13 cellular contexts compared by ENCODE assay signal in the genomic region with DNA sequence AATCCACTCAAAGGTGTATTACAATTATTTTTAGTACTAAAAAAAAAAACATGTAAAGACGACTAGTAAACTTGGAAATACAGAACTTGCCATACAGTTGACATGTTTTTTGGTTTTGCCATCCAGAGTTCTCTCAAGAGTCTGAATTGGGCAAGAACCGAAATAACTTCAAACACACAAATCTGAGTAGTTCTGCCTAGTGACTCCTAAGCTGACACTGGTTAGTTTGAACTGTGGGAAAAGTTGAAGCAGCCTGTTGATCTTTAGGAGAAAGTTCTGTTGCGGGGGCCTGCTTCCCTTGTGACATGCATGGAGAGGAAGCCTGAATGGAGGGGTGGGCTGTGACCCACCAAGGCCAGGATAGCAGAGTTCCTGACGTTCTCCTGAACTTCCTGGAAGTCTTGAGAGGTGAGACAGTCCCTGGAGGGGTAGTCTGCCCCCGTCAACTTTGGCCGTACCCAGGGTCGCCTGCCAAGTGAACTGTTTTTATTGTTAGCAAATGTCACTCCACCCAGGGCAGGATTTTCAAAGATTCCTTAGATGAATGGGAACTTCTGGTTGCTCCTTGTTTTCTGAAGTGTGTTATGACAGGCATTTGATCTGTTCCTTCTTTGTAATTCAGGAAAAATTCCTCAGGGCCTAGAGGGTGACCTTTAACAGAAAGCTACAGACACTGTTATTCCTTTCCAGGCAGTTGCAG.
DNase-seq lines count a peak whose midpoint lies in the region; ATAC-seq and TF ChIP-seq lines count a peak whose summit lies in the region.
"Had no signal": no experiment of that assay in that cellular context is flagged by ENCODE, and none has a peak within 500 bp of the region (broad histone marks: within the 10 kb centered on the region; RNA-seq: fewer than 3 reads in every experiment).

No MANE protein-coding gene starts in this region.

- no peak overlapping the region for H4K8ac ChIP-seq in neuronal stem cell (ENCODE audit: low read depth, low read length)

- H3K14ac ChIP-seq in neuronal stem cell (ENCODE audit: low read length), result no peak overlapping the region

- no CpG with 5 or more reads among the region's 7 CpGs for WGBS in neuronal stem cell (ENCODE audit: extremely low coverage in 2 of 2, insufficient read length in 2 of 2, insufficient replicate concordance in 1 of 2), 2 donors

- H3K36me3 ChIP-seq in ascending aorta (no peaks in the 10 kb centered on the region), neuronal stem cell (replicated peaks in 1 of 2; ENCODE audit: control insufficient read depth in 2 of 2, insufficient read depth in 2 of 2, low read length in 2 of 2) (no peaks in the 10 kb centered on the region), vagina (no peaks in the 10 kb centered on the region)
- H3K36me3 ChIP-seq: stomach had no signal

- no peak overlapping the region for H3K4me2 ChIP-seq in neuronal stem cell (ENCODE audit: insufficient read depth, low read length, poor library complexity, severe bottlenecking)
- H3K4me2 ChIP-seq: smooth muscle cell had no signal

- no peak overlapping the region for H3K4ac ChIP-seq in neuronal stem cell (ENCODE audit: low read length)

- H3K79me1 ChIP-seq in neuronal stem cell (ENCODE audit: low read depth, low read length), result no peaks in the 10 kb centered on the region

- CTCF ChIA-PET in RWPE1 (lab: Yijun Ruan, JAX), result no interaction called here

- no peak overlapping the region for H2BK120ac ChIP-seq in neuronal stem cell (ENCODE audit: low read depth, low read length)

- TF ChIP-seq CTCF in ascending aorta (IDR thresholded peaks at IDR 0.05) (no peak), foreskin fibroblast (IDR thresholded peaks at IDR 0.05; ENCODE audit: low read depth, low read length) (no peak), vagina (IDR thresholded peaks at IDR 0.05) (no peak), RWPE1 (conservative IDR thresholded peaks at IDR 0.05; ENCODE audit: low read depth) (no peak)

- H3K18ac ChIP-seq in neuronal stem cell (ENCODE audit: low read length), result no peak overlapping the region

- POLR2A ChIA-PET in RWPE1 (lab: Yijun Ruan, JAX; ENCODE audit: low non-redundant PET), result no interaction called here

- H3K27me3 ChIP-seq in ascending aorta, result no peaks in the 10 kb centered on the region
- no peaks in the 10 kb centered on the region for H3K27me3 ChIP-seq in neuronal stem cell (ENCODE audit: control insufficient read depth in 3 of 3, insufficient read depth in 3 of 3, low read depth in 1 of 3, low read length in 3 of 3)
- H3K27me3 ChIP-seq in vagina, result no peaks in the 10 kb centered on the region
- H3K27me3 ChIP-seq: stomach had no signal

- H2BK12ac ChIP-seq in neuronal stem cell (ENCODE audit: low read length), result no peak overlapping the region

- H3K27ac ChIP-seq in ascending aorta, result peak overlapping the region; percentile 24 to 58
- no peak overlapping the region for H3K27ac ChIP-seq in neuronal stem cell (replicated peaks; ENCODE audit: low read length)
- H3K27ac ChIP-seq in vagina, result peak overlapping the region; percentile 55
- H3K27ac ChIP-seq in RWPE1, result no peak overlapping the region
- H3K27ac ChIP-seq: HL-60 had no signal

- DNase-seq in ascending aorta (ENCODE audit: low spot score in 2 of 2), result no peak
- peak; percentile 12 to 57 for DNase-seq in foreskin fibroblast
- DNase-seq in neuronal stem cell (ENCODE audit: low spot score), result no peak
- no peak for DNase-seq in vagina (ENCODE audit: extremely low spot score in 2 of 2)
- DNase-seq in hepatic stellate cell (ENCODE audit: low spot score), result no peak
- no peak for DNase-seq in RWPE1 (ENCODE audit: low spot score)
- DNase-seq: CD4-positive, CD25-positive, alpha-beta regulatory T cell; NCI-H524 treated with DMSO at 0.1 percent for 48 hours; stomach; T-helper 1 cell had no signal

- H4K91ac ChIP-seq in neuronal stem cell (ENCODE audit: low read depth, low read length, poor library complexity), result no peak overlapping the region

- no peak overlapping the region for H2BK15ac ChIP-seq in neuronal stem cell (ENCODE audit: low read length)

- no peak for TF ChIP-seq POLR2A in vagina (IDR thresholded peaks at IDR 0.05)

- peak overlapping the region; percentile 73 for H2AFZ ChIP-seq in neuronal stem cell (ENCODE audit: low read length)

- intact Hi-C loops in ascending aorta (cut with DNase I), result no loop called here
- intact Hi-C loops in vagina (cut with DNase I), result no loop called here

- ATAC-seq in SK-N-SH treated with all-trans-retinoic acid at 6 μM for 48 hours, result no peak

- H2BK5ac ChIP-seq in neuronal stem cell (ENCODE audit: low read length), result no peak overlapping the region

- H2AK5ac ChIP-seq in neuronal stem cell (ENCODE audit: low read depth, low read length), result no peak overlapping the region

- H3K9me3 ChIP-seq in ascending aorta (peaks cover 0 to 7% of the 10 kb centered on the region in 2 donors), neuronal stem cell (replicated peaks in 1 of 2; ENCODE audit: control insufficient read depth in 2 of 2, insufficient read depth in 1 of 2, low read depth in 1 of 2, low read length in 2 of 2) (peaks cover 7 to 9% of the 10 kb centered on the region in 2 donors), vagina (no peaks in the 10 kb centered on the region)

- H3K9ac ChIP-seq in neuronal stem cell (ENCODE audit: low read depth, low read length, poor library complexity), result no peak overlapping the region

- no peak overlapping the region for H3K23ac ChIP-seq in neuronal stem cell (ENCODE audit: low read depth, low read length, poor library complexity)

- H3K4me1 ChIP-seq in ascending aorta, result peaks cover 0 to 10% of the 10 kb centered on the region in 2 donors
- H3K4me1 ChIP-seq in neuronal stem cell (ENCODE audit: control insufficient read depth in 2 of 2, insufficient read depth in 1 of 2, low read depth in 1 of 2, low read length in 2 of 2), result peaks cover 0 to 11% of the 10 kb centered on the region in 2 donors
- H3K4me1 ChIP-seq in vagina, result peaks cover 21% of the 10 kb centered on the region

- no peak overlapping the region for H3K4me3 ChIP-seq in ascending aorta
- no peak overlapping the region for H3K4me3 ChIP-seq in foreskin fibroblast (ENCODE audit: low read depth in 1 of 2, low read length in 2 of 2)
- H3K4me3 ChIP-seq in neuronal stem cell (ENCODE audit: low read length in 2 of 2), result no peak overlapping the region
- H3K4me3 ChIP-seq in vagina, result no peak overlapping the region
- H3K4me3 ChIP-seq: smooth muscle cell, stomach had no signal

TF ChIP-seq in SK-N-SH treated with all-trans-retinoic acid at 6 μM for 48 hours, 23 proteins besides CTCF, POLR2A, EP300 and RAD21 (continues in another document):
- no peak for TF ChIP-seq ZFP3 (CRISPR knock-in tag; IDR thresholded peaks at IDR 0.05)
- TF ChIP-seq OSR1 (CRISPR knock-in tag; IDR thresholded peaks at IDR 0.05), result no peak
- TF ChIP-seq ZC3H10 (CRISPR knock-in tag; IDR thresholded peaks at IDR 0.05), result no peak
- TF ChIP-seq, protein P1, sequence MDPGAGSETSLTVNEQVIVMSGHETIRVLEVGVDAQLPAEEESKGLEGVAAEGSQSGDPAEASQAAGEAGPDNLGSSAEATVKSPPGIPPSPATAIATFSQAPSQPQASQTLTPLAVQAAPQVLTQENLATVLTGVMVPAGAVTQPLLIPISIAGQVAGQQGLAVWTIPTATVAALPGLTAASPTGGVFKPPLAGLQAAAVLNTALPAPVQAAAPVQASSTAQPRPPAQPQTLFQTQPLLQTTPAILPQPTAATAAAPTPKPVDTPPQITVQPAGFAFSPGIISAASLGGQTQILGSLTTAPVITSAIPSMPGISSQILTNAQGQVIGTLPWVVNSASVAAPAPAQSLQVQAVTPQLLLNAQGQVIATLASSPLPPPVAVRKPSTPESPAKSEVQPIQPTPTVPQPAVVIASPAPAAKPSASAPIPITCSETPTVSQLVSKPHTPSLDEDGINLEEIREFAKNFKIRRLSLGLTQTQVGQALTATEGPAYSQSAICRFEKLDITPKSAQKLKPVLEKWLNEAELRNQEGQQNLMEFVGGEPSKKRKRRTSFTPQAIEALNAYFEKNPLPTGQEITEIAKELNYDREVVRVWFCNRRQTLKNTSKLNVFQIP (CRISPR knock-in tag; IDR thresholded peaks at IDR 0.05; ENCODE audit: borderline replicate concordance, low read depth), result no peak
- no peak for TF ChIP-seq ZNF70 (CRISPR knock-in tag; IDR thresholded peaks at IDR 0.05)
- TF ChIP-seq ARNTL (CRISPR knock-in tag; IDR thresholded peaks at IDR 0.05; ENCODE audit: borderline replicate concordance, low read depth), result no peak
- no peak for TF ChIP-seq ZNF8 (CRISPR knock-in tag; IDR thresholded peaks at IDR 0.05)
- no peak for TF ChIP-seq BACH2 (CRISPR knock-in tag; IDR thresholded peaks at IDR 0.05; ENCODE audit: borderline replicate concordance)
- TF ChIP-seq ZNF565 (CRISPR knock-in tag; conservative IDR thresholded peaks at IDR 0.05; ENCODE audit: low read depth), result no peak
- no peak for TF ChIP-seq TOX (CRISPR knock-in tag; IDR thresholded peaks at IDR 0.05; ENCODE audit: borderline replicate concordance)
- TF ChIP-seq GLIS3 (CRISPR knock-in tag; IDR thresholded peaks at IDR 0.05), result no peak
- no peak for TF ChIP-seq CREB5 (CRISPR knock-in tag; IDR thresholded peaks at IDR 0.05; ENCODE audit: low read depth)
- no peak for TF ChIP-seq TCF4 (CRISPR knock-in tag; IDR thresholded peaks at IDR 0.05; ENCODE audit: borderline replicate concordance)
- TF ChIP-seq ZFP30 (CRISPR knock-in tag; IDR thresholded peaks at IDR 0.05), result no peak
- no peak for TF ChIP-seq RARB (CRISPR knock-in tag; IDR thresholded peaks at IDR 0.05)

Comparison
In these comparisons a context has a peak if more than half of its experiments do, and no peak if none do; other contexts are left out.
1. DNase-seq: peak in foreskin fibroblast (2 of 2); none in ascending aorta (0 of 2), neuronal stem cell (single experiment), vagina (0 of 2), hepatic stellate cell (single experiment) and RWPE1 (single experiment).
2. H3K27ac ChIP-seq: peak in ascending aorta (2 of 2) and vagina (single experiment); none in neuronal stem cell (single experiment) and RWPE1 (single experiment).